ENCODE assay signal across 8 cellular contexts in the genomic region with DNA sequence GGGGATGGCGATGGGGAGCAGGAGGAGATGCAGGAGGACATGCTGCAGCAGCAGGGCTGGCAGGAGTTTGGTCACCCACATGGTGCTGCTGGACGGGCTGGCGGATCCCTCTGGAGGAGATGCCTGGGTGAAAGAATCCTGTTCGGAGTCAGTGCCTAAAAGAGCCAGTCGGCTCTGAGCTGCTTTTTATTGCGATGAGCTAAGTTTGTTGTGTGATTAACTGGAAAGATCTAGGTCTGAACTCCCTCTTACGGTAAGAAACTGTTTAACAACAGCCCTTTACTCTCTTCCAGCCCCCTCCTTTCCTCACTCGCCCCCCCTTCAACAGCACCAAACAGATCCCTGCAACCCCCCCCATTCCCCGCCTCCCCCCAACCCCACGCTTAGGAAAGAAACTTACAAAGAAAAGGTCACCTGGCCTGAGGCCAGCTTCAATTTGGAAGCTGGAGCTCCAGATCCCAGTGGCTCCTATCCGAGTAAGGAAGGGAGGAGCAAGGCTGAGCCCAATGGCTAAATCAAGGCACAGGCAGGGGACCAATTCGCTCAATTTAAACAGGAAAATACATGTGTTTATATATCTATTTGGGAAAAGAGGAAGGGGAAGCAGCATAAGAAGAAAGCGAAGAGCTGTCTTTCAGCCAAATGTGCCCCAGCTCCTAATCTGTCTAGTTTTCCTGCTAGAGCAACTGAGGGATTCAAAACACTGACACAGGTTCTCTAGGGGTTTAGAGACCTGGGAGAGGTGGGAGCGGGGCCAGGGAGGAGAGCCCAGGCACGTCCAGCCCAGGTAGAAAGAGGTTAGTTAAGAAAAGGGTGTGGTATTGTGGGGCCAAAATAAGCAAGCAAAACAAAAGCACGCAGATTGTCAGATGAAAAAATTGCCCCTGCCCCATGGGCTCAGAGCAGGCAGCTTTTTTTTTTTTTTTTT. TPM values are rescaled to one million over a fixed set of nuclear protein-coding genes. Genes with fewer than 3 reads are reported as not detected.
DNase-seq lines count a peak whose midpoint lies in the region; ATAC-seq lines count a peak whose summit lies in the region.

A gene (minus strand): TSS at position 157 of the 928 bp plus-strand sequence. CDS start 76 bp downstream, at position 81.

- no peak within 1 kb of the TSS for H3K4me3 Mint-ChIP-seq in stimulated activated effector memory CD8-positive, alpha-beta T cell treated with anti-CD3 and anti-CD28 coated beads, Interleukin-12 subunit alpha, Interleukin-12 subunit beta, amount 100 ng/mL, for 72 hours

- peaks cover 23% of the 10 kb centered on the region for H3K9me3 Mint-ChIP-seq in stimulated activated effector memory CD8-positive, alpha-beta T cell treated with anti-CD3 and anti-CD28 coated beads, Interleukin-12 subunit alpha, Interleukin-12 subunit beta, amount 100 ng/mL, for 72 hours

- H3K4me3 ChIP-seq in SJCRH30 = 0 out of 2 replicates have a peak within 1 kb of the TSS, but pooled peaks have one; percentile 19

- DNase-seq in GM04503 (ENCODE audit: low read depth) = peak; percentile 21
- DNase-seq in SJCRH30 = peak; percentile 11 to 25
- peak in 40 of 42 donors; percentile 2 to 64 (median 26) for DNase-seq in head of caudate nucleus
- DNase-seq in posterior vena cava (ENCODE audit: low spot score) = peak; percentile 90
- no peak for DNase-seq in activated CD4-positive, alpha-beta T cell treated with anti-CD3 and anti-CD28 coated beads, Interleukin-2, amount 50 U/mL, for 4 hours
- no peak for DNase-seq in stimulated activated CD4-positive, alpha-beta T cell treated with anti-CD3 and anti-CD28 coated beads, Interleukin-4, amount 100 ng/mL, for 1 hour
- DNase-seq in stimulated activated effector memory CD8-positive, alpha-beta T cell treated with anti-CD3 and anti-CD28 coated beads, Interleukin-12 subunit alpha, Interleukin-12 subunit beta, amount 100 ng/mL, for 72 hours (ENCODE audit: low spot score in 2 of 2) = no peak

- no peak for ATAC-seq in GM21529 (IDR thresholded peaks at IDR 0.05; ENCODE audit: unreplicated experiment)
- no peak for ATAC-seq in stimulated activated effector memory CD8-positive, alpha-beta T cell treated with anti-CD3 and anti-CD28 coated beads, Interleukin-12 subunit alpha, Interleukin-12 subunit beta, amount 100 ng/mL, for 72 hours

- intact Hi-C loops in head of caudate nucleus (cut with DNase I) (no loop called here), posterior vena cava (cut with DNase I) (no loop called here)

- H3K27me3 ChIP-seq in SJCRH30 = peaks cover 2% of the 10 kb centered on the region; the same call in 1 of the 2 replicates

- no peak within 1 kb of the TSS for H3K27ac ChIP-seq in SJCRH30

- H3K4me1 ChIP-seq in SJCRH30 = no peaks in the 10 kb centered on the region

- no peaks in the 10 kb centered on the region for H3K36me3 ChIP-seq in SJCRH30

- no peak within 1 kb of the TSS for H3K27ac Mint-ChIP-seq in stimulated activated effector memory CD8-positive, alpha-beta T cell treated with anti-CD3 and anti-CD28 coated beads, Interleukin-12 subunit alpha, Interleukin-12 subunit beta, amount 100 ng/mL, for 72 hours

- H3K9me3 ChIP-seq in SJCRH30 (replicated peaks) = no peaks in the 10 kb centered on the region

- H3K36me3 Mint-ChIP-seq in stimulated activated effector memory CD8-positive, alpha-beta T cell treated with anti-CD3 and anti-CD28 coated beads, Interleukin-12 subunit alpha, Interleukin-12 subunit beta, amount 100 ng/mL, for 72 hours = no peaks in the 10 kb centered on the region

- H3K4me1 Mint-ChIP-seq in stimulated activated effector memory CD8-positive, alpha-beta T cell treated with anti-CD3 and anti-CD28 coated beads, Interleukin-12 subunit alpha, Interleukin-12 subunit beta, amount 100 ng/mL, for 72 hours = no peaks in the 10 kb centered on the region

RNA-seq across cellular contexts. Expression of the gene that starts here (rescaled TPM):
- 0.16 TPM in 1 of 2 replicates, not detected in the other for total RNA-seq in SJCRH30 (2014; rRNA removed; shearing (Covaris generic))
- 10 to 100 TPM; 16.8 to 18.8 TPM for total RNA-seq in posterior vena cava

Comparison
In these comparisons a context has a peak if more than half of its experiments do, and no peak if none do; other contexts are left out.
1. RNA of the gene that starts here (total RNA-seq): 16.8 to 18.8 TPM in posterior vena cava; 0.16 TPM in SJCRH30; every median in the first group is over 10 times any median in the second.
2. Peak in DNase-seq and H3K4me3 ChIP-seq in SJCRH30; RNA of the gene not detected or under 1 TPM.
3. DNase-seq: peak in GM04503 (single experiment), head of caudate nucleus (40 of 42) and posterior vena cava (single experiment); none in activated CD4-positive, alpha-beta T cell treated with anti-CD3 and anti-CD28 coated beads, Interleukin-2, amount 50 U/mL, for 4 hours (0 of 2), stimulated activated CD4-positive, alpha-beta T cell treated with anti-CD3 and anti-CD28 coated beads, Interleukin-4, amount 100 ng/mL, for 1 hour (single experiment) and stimulated activated effector memory CD8-positive, alpha-beta T cell treated with anti-CD3 and anti-CD28 coated beads, Interleukin-12 subunit alpha, Interleukin-12 subunit beta, amount 100 ng/mL, for 72 hours (0 of 2).